In the genomic region with DNA sequence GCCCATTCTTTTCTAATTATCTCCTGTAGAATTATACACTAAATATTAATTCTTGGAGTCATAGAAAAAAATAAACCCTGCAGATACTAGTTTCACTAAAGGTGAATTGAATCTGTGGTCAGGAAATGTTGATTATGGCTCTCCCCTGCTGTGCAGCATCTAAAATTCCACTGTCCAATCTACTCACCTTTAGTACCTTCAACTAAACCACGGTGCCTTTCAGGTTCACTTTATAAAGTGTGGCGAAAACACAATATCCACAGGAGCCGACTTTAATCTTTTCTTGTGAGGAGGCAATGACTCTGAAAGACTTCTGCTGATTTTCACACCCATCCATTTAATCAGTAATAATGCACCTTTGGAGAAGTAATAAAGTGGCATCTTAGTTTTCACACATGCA, we compare ENCODE assay signal across 30 cellular contexts.
"Had no signal": no experiment of that assay in that cellular context is flagged by ENCODE, and none has a peak within 500 bp of the region (broad histone marks: within the 10 kb centered on the region; RNA-seq: fewer than 3 reads in every experiment).

No MANE protein-coding gene starts in this region.

- H3K27me3 ChIP-seq: MG63, Peyer's patch, SJSA1 had no signal

- H3K36me3 ChIP-seq: MG63, Peyer's patch, SJSA1 had no signal

- H3K4me2 ChIP-seq: SK-N-SH had no signal

- H3K9me3 ChIP-seq: MG63, Peyer's patch, SJSA1, SK-N-SH had no signal

- DNase-seq: Karpas-422, KG1, MG63, NCI-H1048, NCI-H1092 treated with DMSO at 0.1 percent for 48 hours, NCI-H1105 treated with DMSO at 0.1 percent for 48 hours, NCI-H1417, NCI-H1436, NCI-H146, NCI-H1694, NCI-H187, NCI-H1930, NCI-H2029 treated with DMSO at 0.1 percent for 48 hours, NCI-H2081 treated with DMSO at 0.1 percent for 48 hours, NCI-H2171 treated with DMSO at 0.1 percent for 48 hours, NCI-H2227 treated with DMSO at 0.1 percent for 48 hours, NCI-H345, NCI-H446, NCI-H510A treated with DMSO at 0.1 percent for 48 hours, NCI-H524 treated with DMSO at 0.1 percent for 48 hours, NCI-H526 treated with DMSO at 0.1 percent for 48 hours, NCI-H82, Peyer's patch, Right ventricle myocardium superior, RPMI8226, SHP77 treated with DMSO at 0.1 percent for 48 hours, SK-N-SH, SW 1271, T-helper 1 cell had no signal

- H3K9me2 ChIP-seq: SK-N-SH had no signal

- H3K4me3 ChIP-seq: MG63, Peyer's patch, SJSA1 had no signal

- H3K4me1 ChIP-seq: Peyer's patch had no signal

- H3K27ac ChIP-seq: Peyer's patch, SJSA1 had no signal

- H3K9ac ChIP-seq: SK-N-SH had no signal
